8 cellular contexts compared by ENCODE assay signal in the genomic region with DNA sequence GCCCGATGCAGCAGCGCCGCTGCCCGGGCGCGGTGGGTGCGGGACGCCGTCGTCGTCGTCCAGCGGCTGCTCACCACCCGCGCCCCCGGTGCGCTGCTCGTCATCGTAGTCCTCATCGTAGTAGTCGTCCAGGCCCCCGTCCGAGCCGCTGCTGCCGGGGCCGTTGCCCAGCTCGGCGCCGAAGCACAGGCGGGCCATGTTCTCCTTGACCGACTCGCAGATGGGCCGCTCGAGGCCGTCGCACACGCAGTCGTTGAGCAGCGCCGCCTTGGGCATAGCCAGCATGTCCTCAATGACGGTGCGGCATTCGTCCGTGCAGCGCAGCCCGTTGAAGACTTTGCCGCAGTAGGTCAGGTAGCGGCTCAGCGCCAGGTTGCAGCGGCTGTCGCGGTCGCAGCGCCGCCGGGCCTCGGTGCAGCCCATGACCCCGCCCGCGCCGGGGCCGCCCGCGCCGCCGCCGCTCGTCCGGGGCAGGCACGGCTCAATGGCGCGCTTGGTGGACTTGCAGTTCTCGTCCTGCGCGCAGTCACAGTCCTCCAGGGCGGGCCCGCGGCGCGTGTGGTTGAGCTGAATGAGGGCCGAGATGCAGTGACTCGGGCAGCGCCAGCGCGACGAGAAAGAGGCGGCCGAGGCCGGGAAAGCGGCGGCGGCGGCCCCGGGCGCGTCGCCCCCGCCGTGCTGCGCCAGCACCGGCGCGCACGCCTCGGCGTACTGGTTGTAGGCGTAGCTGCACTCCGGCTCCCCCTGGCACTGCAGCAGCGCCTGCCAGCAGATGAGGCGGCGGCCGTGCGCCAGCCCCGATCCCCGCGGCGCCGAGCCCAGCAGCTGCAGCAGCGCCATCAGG. TPM values are rescaled to one million over a fixed set of nuclear protein-coding genes. Genes with fewer than 3 reads are reported as not detected.
A peak's percentile ranks its signal among the peaks of the same experiment; 100 is the strongest.
DNase-seq lines count a peak whose midpoint lies in the region; ATAC-seq and TF ChIP-seq lines count a peak whose summit lies in the region.

No MANE protein-coding gene starts in this region.

- H3K27me3 ChIP-seq in right cardiac atrium (ENCODE audit: control insufficient read depth, insufficient read depth) (no peaks in the 10 kb centered on the region), uterus (no peaks in the 10 kb centered on the region)

- no peaks in the 10 kb centered on the region for H3K9me3 ChIP-seq in right cardiac atrium (ENCODE audit: control insufficient read depth, low read length)
- no peaks in the 10 kb centered on the region for H3K9me3 ChIP-seq in uterus

- under 1% methylated on average over 119 of the region's 119 CpGs for WGBS in right cardiac atrium

- intact Hi-C loops in right cardiac atrium (cut with DNase I) = loop anchor here in 2 of 4 donors (5.0 to 10.0 kb wide), 3 partner anchors 311 to 461 kb away; no protein-coding TSS in a partner anchor
- intact Hi-C loops in uterus (cut with DNase I; ENCODE audit: low total_unique reads) = loop anchor here (5.0 kb wide), 2 partner anchors 376 to 459 kb away; no protein-coding TSS in a partner anchor

- DNase-seq in AG08395 (ENCODE audit: low spot score) = peak; percentile 63
- peak; percentile 39 to 73 (median 51) for DNase-seq in T-helper 1 cell
- peak; percentile 72 to 91 (median 90) for DNase-seq in right cardiac atrium
- DNase-seq in putamen (ENCODE audit: low spot score) = peak; percentile 84
- peak; percentile 45 to 59 for DNase-seq in uterus

- H3K4me3 ChIP-seq in right cardiac atrium (ENCODE audit: low read length) (peak overlapping the region; percentile 95), uterus (peak overlapping the region; percentile 57 to 93)

- ATAC-seq in GM19324 (IDR thresholded peaks at IDR 0.05; ENCODE audit: low FRiP score, unreplicated experiment) (peak; percentile 66), HG03571 (IDR thresholded peaks at IDR 0.05; ENCODE audit: unreplicated experiment) (peak; percentile 36), right cardiac atrium (peak; percentile 33 to 58)

- no peaks in the 10 kb centered on the region for H3K36me3 ChIP-seq in uterus

- H3K4me1 ChIP-seq in right cardiac atrium (ENCODE audit: control insufficient read depth, insufficient read depth, low read length) (no peaks in the 10 kb centered on the region), uterus (no peaks in the 10 kb centered on the region)

- H3K27ac ChIP-seq in angular gyrus (ENCODE audit: low read depth, low read length) = peak overlapping the region; percentile 95
- H3K27ac ChIP-seq in right cardiac atrium (ENCODE audit: low read length) = peak overlapping the region; percentile 89
- peak overlapping the region; percentile 93 to 96 for H3K27ac ChIP-seq in uterus

- TF ChIP-seq CTCF in uterus (IDR thresholded peaks at IDR 0.05) = peak in 2 of 4 experiments; percentile 36 to 45

- no peak for TF ChIP-seq POLR2A in uterus (IDR thresholded peaks at IDR 0.05)

RNA-seq across cellular contexts. Expression of a gene that starts 1.2 kb away (rescaled TPM):
- total RNA-seq in right cardiac atrium (10 to 100 TPM; 17.8 to 44.8 (median 30.6) TPM), uterus (100 to 1,000 TPM in 3 of 4 donors, 10 to 100 TPM in 1; 81.6 to 281 (median 172) TPM)
- polyA plus RNA-seq in right cardiac atrium = 16.6 TPM

Comparison
In these comparisons a context has a peak if more than half of its experiments do, and no peak if none do; other contexts are left out.
1. Peak in every context shown above with its lines: DNase-seq, ATAC-seq, H3K4me3 ChIP-seq and H3K27ac ChIP-seq.